Comparison of ENCODE assay signal across 15 cellular contexts in the genomic region with DNA sequence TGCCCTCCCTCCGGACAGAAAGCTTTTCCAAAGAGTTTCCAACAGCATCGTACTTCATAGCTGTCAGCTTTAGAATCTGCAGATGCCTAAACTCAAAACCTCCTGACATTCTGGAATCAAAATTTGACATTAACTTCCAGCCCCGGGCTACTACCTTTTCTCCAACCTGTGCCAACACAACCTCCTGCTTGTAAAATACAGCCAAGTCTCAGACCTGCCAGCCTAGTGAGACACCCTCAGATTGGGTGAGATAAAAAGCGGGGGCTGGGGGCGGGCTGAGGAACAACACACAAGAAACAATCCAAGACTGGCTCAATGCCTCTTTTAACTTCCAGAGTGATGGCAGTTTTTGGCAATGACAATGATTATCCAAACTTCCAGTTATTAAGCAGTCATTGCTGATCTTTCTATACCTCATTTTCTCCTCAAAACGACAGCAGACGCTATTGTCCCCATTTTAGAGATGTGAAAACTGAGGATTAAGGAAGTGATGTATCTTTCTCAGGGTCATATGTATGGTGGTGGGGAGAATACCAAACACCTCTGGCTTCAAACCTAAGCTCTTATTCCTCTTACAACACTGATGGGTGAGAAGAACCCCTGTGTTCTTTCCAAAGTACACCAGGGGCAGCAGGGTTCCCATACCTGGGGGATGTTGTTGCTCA. TPM values are rescaled to one million over a fixed set of nuclear protein-coding genes. Genes with fewer than 3 reads are reported as not detected.
DNase-seq lines count a peak whose midpoint lies in the region; ATAC-seq, FAIRE-seq and TF ChIP-seq lines count a peak whose summit lies in the region.
"Had no signal": no experiment of that assay in that cellular context is flagged by ENCODE, and none has a peak within 500 bp of the region (broad histone marks: within the 10 kb centered on the region; RNA-seq: fewer than 3 reads in every experiment).

No MANE protein-coding gene starts in this region.

- peaks cover 40% of the 10 kb centered on the region for H3K4me1 Mint-ChIP-seq in type B pancreatic cell (ENCODE audit: unreplicated experiment)
- H3K4me1 Mint-ChIP-seq in T-helper 17 cell = peaks cover 3% of the 10 kb centered on the region
- H3K4me1 Mint-ChIP-seq: activated naive CD8-positive, alpha-beta T cell treated with anti-CD3 and anti-CD28 coated beads for 36 hours had no signal

- H3K27me3 Mint-ChIP-seq in type B pancreatic cell (peaks cover 57% of the 10 kb centered on the region), T-helper 17 cell (peaks cover 93% of the 10 kb centered on the region)

- no peaks in the 10 kb centered on the region for H3F3A ChIP-seq in PC-3 (ENCODE audit: low read length, unreplicated experiment)

- H3K27me3 ChIP-seq in PC-3 (ENCODE audit: low read length) (no peaks in the 10 kb centered on the region), mesendoderm (ENCODE audit: insufficient read depth, low read length, poor library complexity) (no peaks in the 10 kb centered on the region), WERI-Rb-1 (ENCODE audit: insufficient read depth, low read depth, severe bottlenecking) (no peaks in the 10 kb centered on the region)

- H3K23ac ChIP-seq in mesendoderm (ENCODE audit: low read length) = no peak overlapping the region

- BruUV-seq in PC-3 (replicated peaks; lab: Mats Ljungman, UMichigan) = no TSS peak

- H3K36me3 Mint-ChIP-seq in type B pancreatic cell = no peaks in the 10 kb centered on the region
- H3K36me3 Mint-ChIP-seq in T-helper 17 cell (ENCODE audit: low read depth) = peaks cover 2% of the 10 kb centered on the region
- H3K36me3 Mint-ChIP-seq: activated naive CD8-positive, alpha-beta T cell treated with anti-CD3 and anti-CD28 coated beads for 36 hours had no signal

- ATAC-seq in PC-3 = no peak
- ATAC-seq in T-helper 17 cell = no peak
- ATAC-seq: heart left ventricle had no signal

- peaks cover 17% of the 10 kb centered on the region for H3K79me1 ChIP-seq in mesendoderm (ENCODE audit: low read length)

- no peak for FAIRE-seq in GM19239 (lab: Jason Lieb, UNC)

- CTCF ChIA-PET in PC-3 (lab: Charles Lee) = no interaction called here

- POLR2A ChIA-PET in PC-3 (lab: Charles Lee; ENCODE audit: unreplicated experiment) = interaction anchor here (0.6 kb wide), 2 partner anchors 36 to 77 kb away, joined by 3 read pairs; no protein-coding TSS in a partner anchor

- H3K4me2 ChIP-seq in PC-3 (ENCODE audit: low read length) (peak overlapping the region; percentile 99), mesendoderm (ENCODE audit: low read length) (peak overlapping the region; percentile 53)

- H3K79me2 ChIP-seq in PC-3 (ENCODE audit: low read length) = peaks cover 10% of the 10 kb centered on the region
- H3K79me2 ChIP-seq in mesendoderm (ENCODE audit: control insufficient read depth, insufficient read depth, low read length) = peaks cover 19% of the 10 kb centered on the region

- peak overlapping the region; percentile 81 for H3K18ac ChIP-seq in mesendoderm (ENCODE audit: low read length)

- H3K4ac ChIP-seq in mesendoderm (ENCODE audit: low read depth, low read length) = no peak overlapping the region

- no peak overlapping the region for H2BK120ac ChIP-seq in mesendoderm (ENCODE audit: low read depth, low read length)

- no CpG with 5 or more reads among the region's 7 CpGs for WGBS in mesendoderm (ENCODE audit: extremely low coverage, insufficient coverage, low lambda C conversion rate)

- H3K9me3 Mint-ChIP-seq in type B pancreatic cell = no peaks in the 10 kb centered on the region
- H3K9me3 Mint-ChIP-seq: activated naive CD8-positive, alpha-beta T cell treated with anti-CD3 and anti-CD28 coated beads for 36 hours; stimulated activated naive CD8-positive, alpha-beta T cell treated with anti-CD3 and anti-CD28 coated beads, Interleukin-15, Interleukin-2, amounts not matched to agents 100 ng/mL and 50 ng/mL, for 24 hours had no signal

- H3K27ac ChIP-seq in PC-3 (ENCODE audit: low read length) (peak overlapping the region; percentile 90), coronary artery (peak overlapping the region; percentile 40 to 72), mesendoderm (ENCODE audit: low read depth, low read length) (no peak overlapping the region), WERI-Rb-1 (no peak overlapping the region)
- H3K27ac ChIP-seq: dorsolateral prefrontal cortex had no signal

- no peak overlapping the region for H4K8ac ChIP-seq in mesendoderm (ENCODE audit: low read depth, low read length)

- no peak overlapping the region for H2BK5ac ChIP-seq in mesendoderm (ENCODE audit: low read length)

- intact Hi-C loops in PC-3 (cut with micrococcal nuclease) = loop anchor here (5.0 to 10.0 kb wide), 4 partner anchors 91 to 381 kb away; no protein-coding TSS in a partner anchor

- H3K4me3 Mint-ChIP-seq in type B pancreatic cell (peak overlapping the region; percentile 86), T-helper 17 cell (no peak overlapping the region)
- H3K4me3 Mint-ChIP-seq: activated naive CD8-positive, alpha-beta T cell treated with anti-CD3 and anti-CD28 coated beads for 36 hours; stimulated activated naive CD8-positive, alpha-beta T cell treated with anti-CD3 and anti-CD28 coated beads, Interleukin-15, Interleukin-2, amounts not matched to agents 100 ng/mL and 50 ng/mL, for 24 hours had no signal

- H3K27ac Mint-ChIP-seq in type B pancreatic cell (no peak overlapping the region), T-helper 17 cell (no peak overlapping the region)
- H3K27ac Mint-ChIP-seq: activated naive CD8-positive, alpha-beta T cell treated with anti-CD3 and anti-CD28 coated beads for 36 hours; progenitor cell of endocrine pancreas; stimulated activated naive CD8-positive, alpha-beta T cell treated with anti-CD3 and anti-CD28 coated beads, Interleukin-15, Interleukin-2, amounts not matched to agents 100 ng/mL and 50 ng/mL, for 24 hours had no signal

- H3K36me3 ChIP-seq in PC-3 (ENCODE audit: low read depth, low read length) (no peaks in the 10 kb centered on the region), mesendoderm (ENCODE audit: control insufficient read depth, insufficient read depth, low read length) (no peaks in the 10 kb centered on the region), WERI-Rb-1 (no peaks in the 10 kb centered on the region; the same call in 1 of the 2 replicates)
- H3K36me3 ChIP-seq: heart left ventricle had no signal

- H2AFZ ChIP-seq in PC-3 (ENCODE audit: low read length) = no peak overlapping the region

- peak overlapping the region; percentile 75 for H3K4me3 ChIP-seq in PC-3 (ENCODE audit: low read length)
- H3K4me3 ChIP-seq in coronary artery = peak overlapping the region; percentile 70
- H3K4me3 ChIP-seq in mesendoderm (ENCODE audit: low read length) = peak overlapping the region; percentile 29
- H3K4me3 ChIP-seq in WERI-Rb-1 (ENCODE audit: low read depth, low read length) = no peak overlapping the region

- peak; percentile 55 for DNase-seq in PC-3
- no peak for DNase-seq in coronary artery (ENCODE audit: low spot score)
- no peak for DNase-seq in mesendoderm
- no peak for DNase-seq in type B pancreatic cell (ENCODE audit: extremely low spot score, unreplicated experiment)
- no peak for DNase-seq in GM19239 (ENCODE audit: insufficient read length, low spot score)
- no peak for DNase-seq in T-helper 17 cell
- DNase-seq in WERI-Rb-1 = no peak
- DNase-seq: activated naive CD8-positive, alpha-beta T cell treated with anti-CD3 and anti-CD28 coated beads for 36 hours; dorsolateral prefrontal cortex; heart left ventricle; MM.1S; NCI-H2171; stimulated activated CD4-positive, alpha-beta T cell treated with anti-CD3 and anti-CD28 coated beads, Interleukin-4, amount 100 ng/mL, for 24 hours had no signal

- no peaks in the 10 kb centered on the region for H3K9me2 ChIP-seq in PC-3 (replicated peaks; ENCODE audit: low read length)

- H3K9ac ChIP-seq in PC-3 (ENCODE audit: low read length) (peak overlapping the region; percentile 79), mesendoderm (ENCODE audit: low read length) (peak overlapping the region; percentile 81)

- H3K4me1 ChIP-seq in PC-3 (ENCODE audit: insufficient read depth, low read length) = peaks cover 59% of the 10 kb centered on the region
- H3K4me1 ChIP-seq in mesendoderm (ENCODE audit: control insufficient read depth, low read depth, low read length) = peaks cover 5% of the 10 kb centered on the region

- H3K9me3 ChIP-seq in PC-3 (ENCODE audit: low read length) (no peaks in the 10 kb centered on the region), T-helper 17 cell (ENCODE audit: control insufficient read depth, low read length, poor library complexity, severe bottlenecking) (no peaks in the 10 kb centered on the region), WERI-Rb-1 (ENCODE audit: severe bottlenecking) (no peaks in the 10 kb centered on the region)
- H3K9me3 ChIP-seq: heart left ventricle had no signal

- peak overlapping the region; percentile 46 for H2AK5ac ChIP-seq in mesendoderm (ENCODE audit: low read length)

- H3K56ac ChIP-seq in mesendoderm (ENCODE audit: low read length) = peak overlapping the region; percentile 81

- no peak overlapping the region for H4K5ac ChIP-seq in mesendoderm (ENCODE audit: low read length)

- TF ChIP-seq CTCF in PC-3 (conservative IDR thresholded peaks at IDR 0.05; ENCODE audit: low read depth, low read length) (no peak), coronary artery (IDR thresholded peaks at IDR 0.05) (no peak), type B pancreatic cell (conservative IDR thresholded peaks at IDR 0.05) (no peak), WERI-Rb-1 (IDR thresholded peaks at IDR 0.05; ENCODE audit: low read depth, low read length) (no peak)

- no peak overlapping the region for H2BK15ac ChIP-seq in mesendoderm (replicated peaks; ENCODE audit: low read depth)

- H4K20me1 ChIP-seq in PC-3 (ENCODE audit: low read length) = no peaks in the 10 kb centered on the region

RNA-seq across cellular contexts. Expression of a gene that starts 1.2 kb away (rescaled TPM):
- total RNA-seq in PC-3 (2014; rRNA removed) (60.1 and 71.0 TPM in 2 replicates), type B pancreatic cell (ENCODE audit: low replicate concordance) (16.1 and 95.2 TPM in 2 replicates), T-helper 17 cell (not detected)
- 16.1 TPM for polyA plus RNA-seq in mesendoderm (2013, experiment 1 of 2)
- polyA plus RNA-seq in mesendoderm (2013, experiment 2 of 2) = 16.9 TPM

Comparison
In these comparisons a context has a peak if more than half of its experiments do, and no peak if none do; other contexts are left out.
1. H3K27ac ChIP-seq: peak in PC-3 (single experiment) and coronary artery (2 of 2); none in mesendoderm (single experiment) and WERI-Rb-1 (single experiment).
2. RNA of a gene that starts 1.2 kb away (total RNA-seq): 16.1 to 95.2 TPM in type B pancreatic cell and 60.1 to 71.0 TPM in PC-3; not detected in T-helper 17 cell; every median in the first group is over 10 times any median in the second.